In the genomic region with DNA sequence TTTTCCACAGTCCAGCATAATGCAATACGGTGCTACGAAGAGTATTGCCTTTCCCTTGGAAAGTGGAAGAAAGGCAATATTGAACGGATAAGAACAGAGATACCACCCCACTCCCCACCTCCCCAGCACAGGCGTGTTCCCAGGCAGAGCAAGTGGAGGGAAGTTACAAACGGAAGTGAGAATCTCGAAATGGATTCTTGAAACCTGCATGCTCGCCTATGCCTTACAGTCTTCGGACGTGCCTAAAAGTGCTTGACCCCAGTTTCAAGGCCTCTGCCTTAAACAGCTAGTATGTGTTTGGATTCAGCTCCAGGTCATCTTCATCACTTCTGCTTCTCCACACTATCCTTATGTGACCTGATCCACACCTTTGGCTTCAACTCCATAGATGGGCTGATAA, we compare ENCODE assay signal across 20 cellular contexts. TPM values are rescaled to one million over a fixed set of nuclear protein-coding genes. Genes with fewer than 3 reads are reported as not detected.
DNase-seq lines count a peak whose midpoint lies in the region; ATAC-seq, FAIRE-seq and TF ChIP-seq lines count a peak whose summit lies in the region.
"Had no signal": no experiment of that assay in that cellular context is flagged by ENCODE, and none has a peak within 500 bp of the region (broad histone marks: within the 10 kb centered on the region; RNA-seq: fewer than 3 reads in every experiment).

No MANE protein-coding gene starts in this region.

- H3K9ac ChIP-seq in K562 (ENCODE audit: insufficient read depth in 1 of 2, low read depth in 2 of 2, low read length in 2 of 2) = no peak overlapping the region
- no peak overlapping the region for H3K9ac ChIP-seq in mammary epithelial cell (ENCODE audit: insufficient read depth, low read length)
- H3K9ac ChIP-seq: GM23248, SK-N-SH had no signal

- DNase-seq in MV-4-11 (lab: John Stamatoyannopoulos, UW) (peak; percentile 64), K562 (ENCODE audit: extremely low read depth in 1 of 4, low spot score in 3 of 4) (no peak), inferior parietal cortex (ENCODE audit: extremely low spot score) (no peak), mammary epithelial cell (no peak), hepatic stellate cell (ENCODE audit: low spot score) (no peak)
- DNase-seq: ACHN, AML-193, GM23248, IMR-90, NCI-H1417, NCI-H2081, NCI-H510A, NCI-H774, SHP77, SK-N-SH, T-cell had no signal

- no peaks in the 10 kb centered on the region for H3K36me3 Mint-ChIP-seq in stimulated activated memory B cell treated with anti-CD40 and anti-IgM and Interleukin-4, amounts not matched to agents 10 μg/mL and 1 μg/mL and 100 μg/mL, for 72 hours
- H3K36me3 Mint-ChIP-seq: CD14-positive monocyte, T-cell had no signal

- ATAC-seq in GM18517 (IDR thresholded peaks at IDR 0.05; ENCODE audit: unreplicated experiment) (peak; percentile 60), K562 (no peak; the same call in 2 of the 3 replicates)
- peak; percentile 47 for ATAC-seq in stimulated activated memory B cell treated with anti-CD40 and anti-IgM and Interleukin-4, amounts not matched to agents 10 μg/mL and 1 μg/mL and 100 μg/mL, for 72 hours
- ATAC-seq: T-cell had no signal

- no peak for TF ChIP-seq CTCF in K562 (IDR thresholded peaks at IDR 0.05 in 2 of 3, conservative IDR thresholded peaks at IDR 0.05 in 1 of 3; ENCODE audit: insufficient read depth in 2 of 3, low read depth in 1 of 3, low read length in 3 of 3)
- no peak for TF ChIP-seq CTCF in mammary epithelial cell (conservative IDR thresholded peaks at IDR 0.05 in 1 of 2, IDR thresholded peaks at IDR 0.05 in 1 of 2; ENCODE audit: extremely low read depth in 1 of 2, insufficient read depth in 1 of 2, low read depth in 1 of 2, low read length in 2 of 2)

- H3K4me1 ChIP-seq in K562 (replicated peaks in 1 of 2; ENCODE audit: control insufficient read depth in 2 of 2, insufficient read depth in 2 of 2, low read length in 2 of 2) (peaks cover 3 to 11% of the 10 kb centered on the region in 2 experiments; a peak in 4 of 5 replicates), mammary epithelial cell (ENCODE audit: insufficient read depth, low read length) (no peaks in the 10 kb centered on the region)

- dilution Hi-C loops in mammary epithelial cell (cut with HindIII; ENCODE audit: low sequenced_read_pairs) = no loop called here

- CTCF ChIA-PET in K562 (lab: Yijun Ruan, JAX; ENCODE audit: low intra/inter-chr PET ratio) = no interaction called here
- CTCF ChIA-PET in mammary epithelial cell (lab: Charles Lee; ENCODE audit: low non-redundant PET) = no interaction called here

- no peaks in the 10 kb centered on the region for H3K27me3 Mint-ChIP-seq in stimulated activated memory B cell treated with anti-CD40 and anti-IgM and Interleukin-4, amounts not matched to agents 10 μg/mL and 1 μg/mL and 100 μg/mL, for 72 hours

- peak overlapping the region; percentile 28; the same call in 1 of the 2 replicates for H2AFZ ChIP-seq in K562 (ENCODE audit: low read depth, low read length)
- H2AFZ ChIP-seq in mammary epithelial cell (ENCODE audit: low read depth, low read length) = no peak overlapping the region
- H2AFZ ChIP-seq: GM23248 had no signal

- H3K9me3 ChIP-seq in K562 (replicated peaks; ENCODE audit: control insufficient read depth, insufficient read depth, low read depth, low read length) = no peaks in the 10 kb centered on the region
- H3K9me3 ChIP-seq in mammary epithelial cell (replicated peaks; ENCODE audit: insufficient read depth, low read length) = no peaks in the 10 kb centered on the region
- H3K9me3 ChIP-seq: SK-N-SH had no signal

- H3K9me3 Mint-ChIP-seq in stimulated activated memory B cell treated with anti-CD40 and anti-IgM and Interleukin-4, amounts not matched to agents 10 μg/mL and 1 μg/mL and 100 μg/mL, for 72 hours = no peaks in the 10 kb centered on the region
- H3K9me3 Mint-ChIP-seq: CD14-positive monocyte, T-cell had no signal

- POLR2A ChIA-PET in K562 (lab: Yijun Ruan, JAX) = interaction anchor here (0.6 kb wide), 1 partner anchor 23 kb away, joined by 3 read pairs; no protein-coding TSS in a partner anchor

- no peak overlapping the region for H3K4me3 Mint-ChIP-seq in stimulated activated memory B cell treated with anti-CD40 and anti-IgM and Interleukin-4, amounts not matched to agents 10 μg/mL and 1 μg/mL and 100 μg/mL, for 72 hours
- H3K4me3 Mint-ChIP-seq: CD14-positive monocyte, T-cell had no signal

- H3K9me1 ChIP-seq in K562 (ENCODE audit: control insufficient read depth, insufficient read depth, low read length) = no peaks in the 10 kb centered on the region

- H3K4me1 Mint-ChIP-seq in stimulated activated memory B cell treated with anti-CD40 and anti-IgM and Interleukin-4, amounts not matched to agents 10 μg/mL and 1 μg/mL and 100 μg/mL, for 72 hours = peaks cover 28% of the 10 kb centered on the region

- peak overlapping the region; percentile 55 for H3K27ac Mint-ChIP-seq in stimulated activated memory B cell treated with anti-CD40 and anti-IgM and Interleukin-4, amounts not matched to agents 10 μg/mL and 1 μg/mL and 100 μg/mL, for 72 hours
- H3K27ac Mint-ChIP-seq: CD14-positive monocyte, T-cell had no signal

- H3K4me2 ChIP-seq in K562 (ENCODE audit: insufficient read depth, low read length) (no peak overlapping the region), mammary epithelial cell (ENCODE audit: insufficient read depth, low read depth, low read length) (no peak overlapping the region)
- H3K4me2 ChIP-seq: SK-N-SH had no signal

- no peak overlapping the region for H3K27ac ChIP-seq in K562 (ENCODE audit: extremely low read depth, low read depth, low read length)
- H3K27ac ChIP-seq in mammary epithelial cell (ENCODE audit: insufficient read depth, low read depth, low read length) = no peak overlapping the region
- H3K27ac ChIP-seq: GM23248 had no signal

- TF ChIP-seq POLR2A in K562 (conservative IDR thresholded peaks at IDR 0.05) = no peak

- no peak for TF ChIP-seq RAD21 in K562 (CRISPR knock-in tag; conservative IDR thresholded peaks at IDR 0.05 in 1 of 2, IDR thresholded peaks at IDR 0.05 in 1 of 2)

- no peak for FAIRE-seq in K562 (lab: Jason Lieb, UNC)
- FAIRE-seq: RCC 7860 had no signal

- H3K79me2 ChIP-seq in K562 (ENCODE audit: control insufficient read depth, insufficient read depth, low read length) (no peaks in the 10 kb centered on the region), mammary epithelial cell (ENCODE audit: insufficient read depth, low read length) (no peaks in the 10 kb centered on the region)

- 71% methylated on average over 9 of the region's 9 CpGs for WGBS in K562 (ENCODE audit: insufficient coverage, low coverage, missing lambda C conversion rate)
- 83% methylated on average over 7 of the region's 9 CpGs for WGBS in mammary epithelial cell (ENCODE audit: low coverage, missing lambda C conversion rate)

- no TSS peak for BruUV-seq in K562 (replicated peaks; lab: Mats Ljungman, UMichigan)
- no TSS peak for BruUV-seq in mammary epithelial cell (replicated peaks; lab: Mats Ljungman, UMichigan)

- TF ChIP-seq EP300 in K562 (IDR thresholded peaks at IDR 0.05; ENCODE audit: low read length) = no peak

- H4K20me1 ChIP-seq in K562 (replicated peaks; ENCODE audit: control insufficient read depth, insufficient read depth, low read length) = no peaks in the 10 kb centered on the region
- H4K20me1 ChIP-seq in mammary epithelial cell (ENCODE audit: insufficient read depth, low read length) = no peaks in the 10 kb centered on the region

- no peak overlapping the region for H3K4me3 ChIP-seq in K562
- no peak overlapping the region for H3K4me3 ChIP-seq in mammary epithelial cell (replicated peaks in 1 of 3; ENCODE audit: insufficient read depth in 1 of 3, low read depth in 2 of 3, low read length in 3 of 3)
- H3K4me3 ChIP-seq: GM23248 had no signal

- H3K36me3 ChIP-seq in K562 (ENCODE audit: control insufficient read depth, insufficient read depth, low read length) = no peaks in the 10 kb centered on the region
- no peaks in the 10 kb centered on the region for H3K36me3 ChIP-seq in mammary epithelial cell (ENCODE audit: insufficient read depth, low read length)

- no peaks in the 10 kb centered on the region for H3K27me3 ChIP-seq in K562 (ENCODE audit: control insufficient read depth in 2 of 2, insufficient read depth in 2 of 2, low read length in 2 of 2)
- H3K27me3 ChIP-seq in mammary epithelial cell (ENCODE audit: insufficient read depth, low read length) = no peaks in the 10 kb centered on the region

- intact Hi-C loops in K562 (cut with micrococcal nuclease) = no loop called here
- intact Hi-C loops in mammary epithelial cell (cut with micrococcal nuclease) = no loop called here

- in situ Hi-C loops in K562 (cut with MboI) (no loop called here), mammary epithelial cell (cut with MboI; ENCODE audit: low sequenced_read_pairs in 2 of 2) (no loop called here)

TF ChIP-seq in K562, 482 proteins besides CTCF, POLR2A, EP300 and RAD21 (continues in another document):
- no peak for TF ChIP-seq ZBTB1 (CRISPR knock-in tag; IDR thresholded peaks at IDR 0.05; ENCODE audit: borderline replicate concordance, low read depth)
- no peak for TF ChIP-seq ILK (tag; IDR thresholded peaks at IDR 0.05; ENCODE audit: borderline replicate concordance, low read depth)
- TF ChIP-seq ESRRA (IDR thresholded peaks at IDR 0.05; ENCODE audit: borderline replicate concordance, low read depth) = no peak

RNA-seq across cellular contexts. Expression of a gene that starts 35.0 kb away (rescaled TPM):
- total RNA-seq in K562 (2011; cell fraction: chromatin; rRNA removed; ENCODE audit: low replicate concordance) = 21.7 and 68.0 TPM in 2 replicates
- 11.3 and 18.0 TPM in 2 replicates for total RNA-seq in K562 (2011; cell fraction: nucleolus; rRNA removed)
- 45.8 and 75.7 TPM in 2 replicates for total RNA-seq in K562 (2011; cell fraction: nucleoplasm; rRNA removed)
- total RNA-seq in K562 (2014; rRNA removed) = 19.8 and 24.0 TPM in 2 replicates
- 20.4 and 23.6 TPM in 2 replicates for total RNA-seq in K562 (2014; rRNA removed; fragmentation: Illumina TruSeq; extraction: Trizol)
- total RNA-seq in K562 (2015; rRNA removed; fragmentation: Illumina TruSeq; extraction: Trizol) = 22.1 and 24.5 TPM in 2 replicates
- 25.1 and 26.6 TPM in 2 replicates for total RNA-seq in K562 (2021)
- polyA plus RNA-seq in K562 (2011; rRNA removed) = 11.5 and 16.8 TPM in 2 replicates
- 10.2 and 10.7 TPM in 2 replicates for polyA plus RNA-seq in K562 (2011; cell fraction: cytosol; rRNA removed)
- 22.8 and 27.5 TPM in 2 replicates for polyA plus RNA-seq in K562 (2011; cell fraction: nucleus; rRNA removed)
- 20.8 and 21.4 TPM in 2 replicates for polyA plus RNA-seq in K562 (2012)
- polyA plus RNA-seq in K562 (2014; fragmentation: Illumina TruSeq; extraction: Trizol) = 20.0 and 22.0 TPM in 2 replicates
- 1 to 10 TPM; 3.2 to 3.8 TPM for polyA plus RNA-seq in K562 (2014; fragmentation: Nextera tagmentation; extraction: Ambion mirVana)
- polyA plus RNA-seq in K562 (2014; rRNA removed) = 17.0 and 17.8 TPM in 2 replicates
- 19.0 and 21.8 TPM in 2 replicates for polyA minus RNA-seq in K562 (2011; rRNA and poly(A)+ RNA removed)
- polyA minus RNA-seq in K562 (2011; cell fraction: cytosol; rRNA and poly(A)+ RNA removed) = 8.5 and 11.0 TPM in 2 replicates
- 20.2 and 24.8 TPM in 2 replicates for polyA minus RNA-seq in K562 (2011; cell fraction: nucleus; rRNA and poly(A)+ RNA removed)
- total RNA-seq in mammary epithelial cell = 10 to 100 TPM; 12.2 to 13.9 TPM
- 7.2 TPM for polyA plus RNA-seq in mammary epithelial cell
- polyA minus RNA-seq in mammary epithelial cell = 13.4 TPM
